8 cellular contexts compared by ENCODE assay signal in genomic region chr3:39255503-39256325, GRCh38. TPM values are rescaled to one million over a fixed set of nuclear protein-coding genes. Genes with fewer than 3 reads are reported as not detected.
DNase-seq lines count a peak whose midpoint lies in the region; ATAC-seq and TF ChIP-seq lines count a peak whose summit lies in the region.

No MANE protein-coding gene starts in this region.

- H3K4me1 ChIP-seq in upper lobe of right lung (peaks cover 4% of the 10 kb centered on the region), breast epithelium (no peaks in the 10 kb centered on the region)

- no peaks in the 10 kb centered on the region for H3K9me3 Mint-ChIP-seq in activated T-helper 17 cell treated with anti-CD3 and anti-CD28 coated beads, Interleukin-2, amount 50 U/mL, for 72 hours

- H3K27me3 ChIP-seq in upper lobe of right lung (no peaks in the 10 kb centered on the region), breast epithelium (no peaks in the 10 kb centered on the region)

- no peak overlapping the region for H3K4me3 ChIP-seq in upper lobe of right lung
- H3K4me3 ChIP-seq in breast epithelium: no peak overlapping the region

- peaks cover 15% of the 10 kb centered on the region for H3K4me1 Mint-ChIP-seq in activated T-helper 17 cell treated with anti-CD3 and anti-CD28 coated beads, Interleukin-2, amount 50 U/mL, for 72 hours

- TF ChIP-seq CTCF in GM10266 (IDR thresholded peaks at IDR 0.05; ENCODE audit: control insufficient read depth, insufficient read depth, low read depth, missing control alignments) (no peak), upper lobe of right lung (IDR thresholded peaks at IDR 0.05) (no peak), breast epithelium (IDR thresholded peaks at IDR 0.05) (no peak)

- no peaks in the 10 kb centered on the region for H3K36me3 Mint-ChIP-seq in activated T-helper 17 cell treated with anti-CD3 and anti-CD28 coated beads, Interleukin-2, amount 50 U/mL, for 72 hours (ENCODE audit: low read depth)

- H3K27ac Mint-ChIP-seq in activated T-helper 17 cell treated with anti-CD3 and anti-CD28 coated beads, Interleukin-2, amount 50 U/mL, for 72 hours: peak overlapping the region; percentile 16

- no peaks in the 10 kb centered on the region for H3K36me3 ChIP-seq in upper lobe of right lung
- H3K36me3 ChIP-seq in breast epithelium: no peaks in the 10 kb centered on the region

- H3K9me3 ChIP-seq in upper lobe of right lung (no peaks in the 10 kb centered on the region), breast epithelium (no peaks in the 10 kb centered on the region)

- H3K4me3 Mint-ChIP-seq in activated T-helper 17 cell treated with anti-CD3 and anti-CD28 coated beads, Interleukin-2, amount 50 U/mL, for 72 hours: peak overlapping the region; percentile 15

- no peak for TF ChIP-seq POLR2A in breast epithelium (IDR thresholded peaks at IDR 0.05)

- peak; percentile 99 for ATAC-seq in GM19438 (IDR thresholded peaks at IDR 0.05; ENCODE audit: low read depth, unreplicated experiment)
- peak; percentile 99 for ATAC-seq in HG03432 (IDR thresholded peaks at IDR 0.05; ENCODE audit: unreplicated experiment)
- ATAC-seq in activated T-helper 17 cell treated with anti-CD3 and anti-CD28 coated beads, Interleukin-2, amount 50 U/mL, for 72 hours (replicated peaks): peak; percentile 92
- ATAC-seq in upper lobe of right lung: peak; percentile 92

- DNase-seq in GM10266 (ENCODE audit: extremely low spot score): peak; percentile 67
- no peak for DNase-seq in upper lobe of right lung
- no peak for DNase-seq in SW 1271 (lab: John Stamatoyannopoulos, UW)
- DNase-seq in effector CD4-positive, alpha-beta T cell: no peak
- no peak for DNase-seq in breast epithelium (ENCODE audit: low spot score in 2 of 2)

- peaks cover 7% of the 10 kb centered on the region for H3K27me3 Mint-ChIP-seq in activated T-helper 17 cell treated with anti-CD3 and anti-CD28 coated beads, Interleukin-2, amount 50 U/mL, for 72 hours

- H3K27ac ChIP-seq in upper lobe of right lung (no peak overlapping the region), breast epithelium (no peak overlapping the region)

- intact Hi-C loops in upper lobe of right lung (cut with DNase I) (no loop called here), breast epithelium (cut with DNase I; ENCODE audit: low total_unique reads) (no loop called here)

RNA-seq across cellular contexts. Expression of gene CX3CR1, which starts 24.1 kb away (rescaled TPM):
- under 1 TPM; 0.13 to 0.37 TPM for total RNA-seq in activated T-helper 17 cell treated with anti-CD3 and anti-CD28 coated beads, Interleukin-2, amount 50 U/mL, for 72 hours
- total RNA-seq in upper lobe of right lung: 8.3 TPM
- total RNA-seq in breast epithelium: 1 to 10 TPM in 2 of 3 donors, under 1 TPM in 1; 0.32 to 2.8 (median 1.3) TPM
